ENCODE assay signal across 1 cellular context in the genomic region with DNA sequence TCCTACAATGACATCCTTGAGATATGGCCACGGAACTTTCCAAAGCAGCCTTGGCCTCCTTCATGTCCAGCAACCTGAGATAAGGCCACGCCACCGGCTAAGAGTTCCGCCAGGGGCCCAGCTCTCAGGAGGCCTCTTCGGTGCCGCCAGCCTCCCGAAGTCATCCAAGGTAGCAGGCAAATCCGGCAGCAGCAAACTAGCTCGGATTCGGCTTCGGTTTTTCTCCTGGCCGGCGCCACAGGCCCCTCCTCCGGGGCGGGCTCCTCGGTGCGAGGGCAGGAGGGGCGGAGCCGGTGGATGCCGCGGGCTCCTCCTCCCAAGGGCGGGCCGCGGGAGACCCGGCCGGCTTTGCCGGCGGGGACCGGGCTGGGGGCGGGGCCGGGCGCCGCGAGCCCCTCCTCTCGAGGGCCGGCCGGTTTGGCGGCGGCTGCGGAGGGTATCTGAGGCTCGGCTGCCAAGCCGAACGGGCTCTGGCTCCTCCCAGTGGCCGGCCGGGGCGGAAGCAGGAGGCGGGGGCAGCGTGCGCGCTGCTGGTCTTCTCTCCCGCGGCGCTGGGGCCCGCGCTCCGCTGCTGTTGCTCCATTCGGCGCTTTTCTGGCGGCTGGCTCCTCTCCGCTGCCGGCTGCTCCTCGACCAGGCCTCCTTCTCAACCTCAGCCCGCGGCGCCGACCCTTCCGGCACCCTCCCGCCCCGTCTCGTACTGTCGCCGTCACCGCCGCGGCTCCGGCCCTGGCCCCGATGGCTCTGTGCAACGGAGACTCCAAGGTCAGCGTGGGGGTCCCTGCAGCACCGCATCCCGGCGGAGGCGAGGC.
TF ChIP-seq lines count a peak whose summit lies in the region.

TSS of gene GMPS (plus strand) at position 518 of the 812 bp plus-strand sequence. CDS start at position 739, 221 bp downstream.

TF ChIP-seq in A549, 52 proteins besides CTCF, POLR2A, EP300 and RAD21 (continued from another document):
- TF ChIP-seq ESRRA (IDR thresholded peaks at IDR 0.05; ENCODE audit: borderline replicate concordance, low read length) (no peak), KDM5A (IDR thresholded peaks at IDR 0.05) (peak; percentile 15; the same call in 1 of the 2 replicates), CBX8 (IDR thresholded peaks at IDR 0.05) (no peak), GATA3 (IDR thresholded peaks at IDR 0.05; ENCODE audit: borderline replicate concordance) (no peak), ZC3H11A (IDR thresholded peaks at IDR 0.05) (no peak), CHD2 (IDR thresholded peaks at IDR 0.05; ENCODE audit: low read length, partially characterized antibody) (no peak)
